In genomic region chr11:77346906-77347603, GRCh38 we compare ENCODE assay signal across 1 cellular context.
TF ChIP-seq lines count a peak whose summit lies in the region.

No MANE protein-coding gene starts in this region.

TF ChIP-seq in SK-N-SH, 30 proteins besides CTCF, POLR2A, EP300 and RAD21 (continued from another document):
- TF ChIP-seq ZBTB33 (IDR thresholded peaks at IDR 0.05; ENCODE audit: borderline replicate concordance, low read depth) (no peak), CHD2 (IDR thresholded peaks at IDR 0.05; ENCODE audit: low read length, partially characterized antibody) (no peak), NRF1 (IDR thresholded peaks at IDR 0.05; ENCODE audit: low read depth, low read length) (no peak), TCF12 (IDR thresholded peaks at IDR 0.05) (peak; percentile 66), RXRA (IDR thresholded peaks at IDR 0.05; ENCODE audit: borderline replicate concordance, low read depth) (no peak), POLR2AphosphoS5 (IDR thresholded peaks at IDR 0.05; ENCODE audit: low read depth, low read length) (0 out of 2 replicates have a peak, but pooled peaks have one; percentile 22), FOXJ3 (CRISPR knock-in tag; IDR thresholded peaks at IDR 0.05) (no peak), RCOR1 (IDR thresholded peaks at IDR 0.05; ENCODE audit: low read length) (no peak), MAX (IDR thresholded peaks at IDR 0.05; ENCODE audit: low read depth) (no peak), SMC3 (IDR thresholded peaks at IDR 0.05; ENCODE audit: low read depth, low read length) (no peak), TAF1 (IDR thresholded peaks at IDR 0.05; ENCODE audit: borderline replicate concordance, low read depth, low read length) (no peak), GABPA (IDR thresholded peaks at IDR 0.05; ENCODE audit: low read depth) (no peak), IRF3 (IDR thresholded peaks at IDR 0.05; ENCODE audit: low read depth, low read length) (no peak), JUND (IDR thresholded peaks at IDR 0.05) (no peak), NFIC (IDR thresholded peaks at IDR 0.05; ENCODE audit: borderline replicate concordance) (peak; percentile 41; the same call in 1 of the 2 replicates), TEAD4 (IDR thresholded peaks at IDR 0.05; ENCODE audit: borderline replicate concordance, insufficient read depth) (0 out of 2 replicates have a peak, but pooled peaks have one; percentile 51), FOXM1 (IDR thresholded peaks at IDR 0.05; ENCODE audit: low read depth) (no peak), ELF1 (IDR thresholded peaks at IDR 0.05) (no peak), RFX5 (IDR thresholded peaks at IDR 0.05; ENCODE audit: low read length) (no peak), MEF2A (IDR thresholded peaks at IDR 0.05; ENCODE audit: borderline replicate concordance, low read depth) (no peak), YY1 (IDR thresholded peaks at IDR 0.05; ENCODE audit: low read depth) (no peak), SIN3A (IDR thresholded peaks at IDR 0.05; ENCODE audit: borderline replicate concordance, low read depth, low read length) (no peak), MXI1 (IDR thresholded peaks at IDR 0.05; ENCODE audit: low read depth, low read length) (no peak)
- TF ChIP-seq, protein P1, sequence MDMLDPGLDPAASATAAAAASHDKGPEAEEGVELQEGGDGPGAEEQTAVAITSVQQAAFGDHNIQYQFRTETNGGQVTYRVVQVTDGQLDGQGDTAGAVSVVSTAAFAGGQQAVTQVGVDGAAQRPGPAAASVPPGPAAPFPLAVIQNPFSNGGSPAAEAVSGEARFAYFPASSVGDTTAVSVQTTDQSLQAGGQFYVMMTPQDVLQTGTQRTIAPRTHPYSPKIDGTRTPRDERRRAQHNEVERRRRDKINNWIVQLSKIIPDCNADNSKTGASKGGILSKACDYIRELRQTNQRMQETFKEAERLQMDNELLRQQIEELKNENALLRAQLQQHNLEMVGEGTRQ (IDR thresholded peaks at IDR 0.05; ENCODE audit: borderline replicate concordance, low read depth, low read length): no peak
